Comparison of ENCODE assay signal across 14 cellular contexts in the genomic region with DNA sequence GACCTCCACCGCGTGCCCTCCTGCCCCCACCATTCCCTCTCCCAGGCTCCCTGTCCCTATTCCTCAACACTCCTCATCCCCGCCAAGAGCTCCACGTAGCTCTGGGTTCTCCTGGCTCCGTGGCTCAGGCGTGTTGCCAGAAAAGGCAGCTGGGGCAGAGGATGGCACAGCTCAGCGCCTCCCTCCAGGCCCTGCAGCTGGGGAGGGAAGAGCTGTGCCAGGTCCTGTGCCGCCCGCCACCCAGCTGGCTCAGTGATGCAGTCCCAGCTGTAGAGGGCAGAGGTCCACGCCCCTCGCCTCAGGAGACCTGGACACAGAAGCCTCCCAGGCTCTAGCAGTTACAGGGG. TPM values are rescaled to one million over a fixed set of nuclear protein-coding genes. Genes with fewer than 3 reads are reported as not detected.
DNase-seq lines count a peak whose midpoint lies in the region; ATAC-seq, FAIRE-seq and TF ChIP-seq lines count a peak whose summit lies in the region.
"Had no signal": no experiment of that assay in that cellular context is flagged by ENCODE, and none has a peak within 500 bp of the region (broad histone marks: within the 10 kb centered on the region; RNA-seq: fewer than 3 reads in every experiment).

No MANE protein-coding gene starts in this region.

- CTCF ChIA-PET in K562 (lab: Yijun Ruan, JAX; ENCODE audit: low intra/inter-chr PET ratio) (no interaction called here), HEK293T (lab: Yijun Ruan, JAX) (no interaction called here)

- intact Hi-C loops in K562 (cut with micrococcal nuclease), result no loop called here
- intact Hi-C loops in CD14-positive monocyte (cut with micrococcal nuclease), result no loop called here

- H3K27me3 Mint-ChIP-seq in CD14-positive monocyte (ENCODE audit: low read depth in 3 of 3), result peaks cover 0 to 4% (median 0%) of the 10 kb centered on the region in 3 donors

- H3K4me3 ChIP-seq in Loucy (ENCODE audit: low read length, poor library complexity, severe bottlenecking), result no peak overlapping the region
- H3K4me3 ChIP-seq in K562, result no peak overlapping the region
- H3K4me3 ChIP-seq: HAP-1, pancreas had no signal

- peaks cover 7% of the 10 kb centered on the region; the same call in 1 of the 2 replicates for H3K36me3 ChIP-seq in Loucy (ENCODE audit: insufficient read depth, low read length)
- peaks cover 28% of the 10 kb centered on the region; the same call in 2 of the 3 replicates for H3K36me3 ChIP-seq in K562 (ENCODE audit: control insufficient read depth, insufficient read depth, low read length)

- peak overlapping the region; percentile 89 for H3K27ac Mint-ChIP-seq in stimulated activated effector memory CD8-positive, alpha-beta T cell treated with anti-CD3 and anti-CD28 coated beads, Interleukin-12 subunit alpha, Interleukin-12 subunit beta, amount 100 ng/mL, for 72 hours
- H3K27ac Mint-ChIP-seq in CD14-positive monocyte, result peak overlapping the region in 1 of 7 donors; percentile 76
- H3K27ac Mint-ChIP-seq: activated T-helper 1 cell treated with anti-CD3 and anti-CD28 coated beads, Interleukin-12 subunit alpha, Interleukin-12 subunit beta, Interleukin-2, Interleukin-4 antibody, amounts not matched to agents 30 ng/mL and 10 ng/mL and 1 ng/mL, durations not matched to agents 14 hours and 24 hours and 36 hours had no signal

- in situ Hi-C loops in K562 (cut with MboI), result no loop called here

- no peak for TF ChIP-seq POLR2A in K562 (conservative IDR thresholded peaks at IDR 0.05)

- no peak for DNase-seq in K562 (ENCODE audit: extremely low read depth in 1 of 4, low spot score in 3 of 4)
- DNase-seq in inferior parietal cortex (ENCODE audit: extremely low spot score), result peak; percentile 92
- DNase-seq in stimulated activated effector memory CD8-positive, alpha-beta T cell treated with anti-CD3 and anti-CD28 coated beads, Interleukin-12 subunit alpha, Interleukin-12 subunit beta, amount 100 ng/mL, for 72 hours (ENCODE audit: low spot score in 2 of 2), result no peak
- DNase-seq in T1000 (lab: John Stamatoyannopoulos, UW), result no peak
- DNase-seq in HEK293T (ENCODE audit: extremely low spot score), result no peak
- no peak for DNase-seq in CD14-positive monocyte (ENCODE audit: low spot score)
- DNase-seq: NCI-H524, pancreas had no signal

- H3K4me2 ChIP-seq in Loucy (ENCODE audit: low read depth, low read length, poor library complexity, severe bottlenecking) (peak overlapping the region; percentile 5), K562 (ENCODE audit: insufficient read depth, low read length) (no peak overlapping the region)

- H4K20me1 ChIP-seq in Loucy (ENCODE audit: insufficient read depth, low read length, poor library complexity, severe bottlenecking) (peaks cover 4% of the 10 kb centered on the region), K562 (replicated peaks; ENCODE audit: control insufficient read depth, insufficient read depth, low read length) (no peaks in the 10 kb centered on the region)

- H3K4me3 Mint-ChIP-seq in stimulated activated effector memory CD8-positive, alpha-beta T cell treated with anti-CD3 and anti-CD28 coated beads, Interleukin-12 subunit alpha, Interleukin-12 subunit beta, amount 100 ng/mL, for 72 hours, result no peak overlapping the region
- H3K4me3 Mint-ChIP-seq in CD14-positive monocyte, result no peak overlapping the region
- H3K4me3 Mint-ChIP-seq: activated T-helper 1 cell treated with anti-CD3 and anti-CD28 coated beads, Interleukin-12 subunit alpha, Interleukin-12 subunit beta, Interleukin-2, Interleukin-4 antibody, amounts not matched to agents 30 ng/mL and 10 ng/mL and 1 ng/mL, durations not matched to agents 14 hours and 24 hours and 36 hours had no signal

- H3K9me3 ChIP-seq in Loucy (ENCODE audit: insufficient read depth, low read depth, low read length) (no peaks in the 10 kb centered on the region), K562 (replicated peaks; ENCODE audit: control insufficient read depth, insufficient read depth, low read depth, low read length) (no peaks in the 10 kb centered on the region)
- H3K9me3 ChIP-seq: HAP-1, pancreas had no signal

- H3K27me3 ChIP-seq in Loucy (ENCODE audit: insufficient read depth, low read length, poor library complexity, severe bottlenecking) (no peaks in the 10 kb centered on the region), K562 (ENCODE audit: control insufficient read depth in 2 of 2, insufficient read depth in 2 of 2, low read length in 2 of 2) (no peaks in the 10 kb centered on the region)
- H3K27me3 ChIP-seq: pancreas had no signal

- no peak for FAIRE-seq in K562 (lab: Jason Lieb, UNC)
- FAIRE-seq: colon, pancreas had no signal

- H2AFZ ChIP-seq in Loucy (ENCODE audit: low read length) (no peak overlapping the region), K562 (ENCODE audit: low read depth, low read length) (no peak overlapping the region)

- no TSS peak for BruUV-seq in K562 (replicated peaks; lab: Mats Ljungman, UMichigan)

- H3K36me3 Mint-ChIP-seq in stimulated activated effector memory CD8-positive, alpha-beta T cell treated with anti-CD3 and anti-CD28 coated beads, Interleukin-12 subunit alpha, Interleukin-12 subunit beta, amount 100 ng/mL, for 72 hours, result peaks cover 75% of the 10 kb centered on the region
- H3K36me3 Mint-ChIP-seq in CD14-positive monocyte, result peaks cover 43 to 66% of the 10 kb centered on the region in 2 donors

- H3K79me2 ChIP-seq in Loucy (ENCODE audit: insufficient read depth, low read length) (peaks cover 42% of the 10 kb centered on the region), K562 (ENCODE audit: control insufficient read depth, insufficient read depth, low read length) (peaks cover 28% of the 10 kb centered on the region)

- TF ChIP-seq CTCF in Loucy (conservative IDR thresholded peaks at IDR 0.05; ENCODE audit: low read length) (no peak), K562 (IDR thresholded peaks at IDR 0.05 in 2 of 3, conservative IDR thresholded peaks at IDR 0.05 in 1 of 3; ENCODE audit: insufficient read depth in 2 of 3, low read depth in 1 of 3, low read length in 3 of 3) (no peak), CD14-positive monocyte (IDR thresholded peaks at IDR 0.05) (no peak)

- H3F3A ChIP-seq in Loucy (ENCODE audit: low read depth), result no peaks in the 10 kb centered on the region

- TF ChIP-seq RAD21 in K562 (CRISPR knock-in tag; conservative IDR thresholded peaks at IDR 0.05 in 1 of 2, IDR thresholded peaks at IDR 0.05 in 1 of 2), result no peak

- H3K9ac ChIP-seq in Loucy (ENCODE audit: low read depth, low read length, poor library complexity, severe bottlenecking) (peak overlapping the region; percentile 22), K562 (ENCODE audit: insufficient read depth in 1 of 2, low read depth in 2 of 2, low read length in 2 of 2) (peak overlapping the region in 1 of 2 experiments; percentile 73; a peak in 2 of 4 replicates)

- no peaks in the 10 kb centered on the region for H3K9me1 ChIP-seq in K562 (ENCODE audit: control insufficient read depth, insufficient read depth, low read length)

- 92% methylated on average over 9 of the region's 11 CpGs for WGBS in K562 (ENCODE audit: insufficient coverage, low coverage, missing lambda C conversion rate)

- H3K9me3 Mint-ChIP-seq in stimulated activated effector memory CD8-positive, alpha-beta T cell treated with anti-CD3 and anti-CD28 coated beads, Interleukin-12 subunit alpha, Interleukin-12 subunit beta, amount 100 ng/mL, for 72 hours, result no peaks in the 10 kb centered on the region
- peaks cover 0 to 2% (median 0%) of the 10 kb centered on the region in 7 donors for H3K9me3 Mint-ChIP-seq in CD14-positive monocyte
- H3K9me3 Mint-ChIP-seq: activated T-helper 1 cell treated with anti-CD3 and anti-CD28 coated beads, Interleukin-12 subunit alpha, Interleukin-12 subunit beta, Interleukin-2, Interleukin-4 antibody, amounts not matched to agents 30 ng/mL and 10 ng/mL and 1 ng/mL, durations not matched to agents 14 hours and 24 hours and 36 hours had no signal

- no peak overlapping the region for H3K27ac ChIP-seq in K562 (ENCODE audit: extremely low read depth, low read depth, low read length)

- POLR2A ChIA-PET in K562 (lab: Yijun Ruan, JAX), result interaction anchor here (1.1 to 1.8 kb wide), 5 partner anchors 10 to 22 kb away, joined by 3 to 4 read pairs (median 3); no protein-coding TSS in a partner anchor
- POLR2A ChIA-PET in HEK293T (lab: Yijun Ruan, JAX), result no interaction called here

- peaks cover 36% of the 10 kb centered on the region for H3K4me1 Mint-ChIP-seq in stimulated activated effector memory CD8-positive, alpha-beta T cell treated with anti-CD3 and anti-CD28 coated beads, Interleukin-12 subunit alpha, Interleukin-12 subunit beta, amount 100 ng/mL, for 72 hours
- peaks cover 28% of the 10 kb centered on the region for H3K4me1 Mint-ChIP-seq in CD14-positive monocyte

- no peaks in the 10 kb centered on the region for H3K9me2 ChIP-seq in Loucy (replicated peaks; ENCODE audit: low read depth, low read length)

- TF ChIP-seq EP300 in K562 (IDR thresholded peaks at IDR 0.05; ENCODE audit: low read length), result no peak

- H3K4me1 ChIP-seq in Loucy (ENCODE audit: insufficient read depth, low read length, poor library complexity, severe bottlenecking), result peaks cover 31% of the 10 kb centered on the region
- H3K4me1 ChIP-seq in K562 (replicated peaks in 1 of 2; ENCODE audit: control insufficient read depth in 2 of 2, insufficient read depth in 2 of 2, low read length in 2 of 2), result peaks cover 24 to 33% of the 10 kb centered on the region in 2 experiments; a peak in 4 of 5 replicates
- H3K4me1 ChIP-seq: HAP-1 had no signal

- ATAC-seq in K562 (no peak), HG03469 (IDR thresholded peaks at IDR 0.05; ENCODE audit: unreplicated experiment) (no peak)
- no peak for ATAC-seq in stimulated activated effector memory CD8-positive, alpha-beta T cell treated with anti-CD3 and anti-CD28 coated beads, Interleukin-12 subunit alpha, Interleukin-12 subunit beta, amount 100 ng/mL, for 72 hours
- ATAC-seq: pancreas had no signal

RNA-seq across cellular contexts. Expression of gene ARHGAP1, which starts 4.2 kb away (rescaled TPM):
- total RNA-seq in K562 (2011; cell fraction: chromatin; rRNA removed; ENCODE audit: low replicate concordance), result 36.7 and 76.2 TPM in 2 replicates
- 31.7 and 34.5 TPM in 2 replicates for total RNA-seq in K562 (2011; cell fraction: nucleolus; rRNA removed)
- total RNA-seq in K562 (2011; cell fraction: nucleoplasm; rRNA removed), result 30.6 and 40.3 TPM in 2 replicates
- 7.4 and 11.1 TPM in 2 replicates for total RNA-seq in K562 (2014; rRNA removed)
- total RNA-seq in K562 (2014; rRNA removed; fragmentation: Illumina TruSeq; extraction: Trizol), result 5.9 and 6.9 TPM in 2 replicates
- total RNA-seq in K562 (2015; rRNA removed; fragmentation: Illumina TruSeq; extraction: Trizol), result 10.7 and 11.3 TPM in 2 replicates
- total RNA-seq in K562 (2021), result 30.3 and 30.4 TPM in 2 replicates
- polyA plus RNA-seq in K562 (2011; rRNA removed), result 8.2 and 13.2 TPM in 2 replicates
- polyA plus RNA-seq in K562 (2011; cell fraction: cytosol; rRNA removed), result 10.8 and 17.1 TPM in 2 replicates
- polyA plus RNA-seq in K562 (2011; cell fraction: nucleus; rRNA removed), result 11.1 and 18.2 TPM in 2 replicates
- 16.3 and 23.1 TPM in 2 replicates for polyA plus RNA-seq in K562 (2012)
- polyA plus RNA-seq in K562 (2014; fragmentation: Illumina TruSeq; extraction: Trizol), result 25.0 and 26.7 TPM in 2 replicates
- polyA plus RNA-seq in K562 (2014; fragmentation: Nextera tagmentation; extraction: Ambion mirVana), result 1 to 10 TPM; 3.6 to 5.7 TPM
- polyA plus RNA-seq in K562 (2014; rRNA removed), result 14.1 and 14.2 TPM in 2 replicates
- polyA minus RNA-seq in K562 (2011; rRNA and poly(A)+ RNA removed), result 23.5 and 26.8 TPM in 2 replicates
- 27.3 and 29.4 TPM in 2 replicates for polyA minus RNA-seq in K562 (2011; cell fraction: cytosol; rRNA and poly(A)+ RNA removed)
- 11.3 and 15.9 TPM in 2 replicates for polyA minus RNA-seq in K562 (2011; cell fraction: nucleus; rRNA and poly(A)+ RNA removed)
- polyA plus RNA-seq in CD14-positive monocyte, result 10 to 100 TPM; 31.6 to 59.3 TPM

RNA-seq across cellular contexts. Expression of gene ZNF408, which starts 4.6 kb away (rescaled TPM):
- 16.0 and 39.3 TPM in 2 replicates for total RNA-seq in K562 (2011; cell fraction: chromatin; rRNA removed; ENCODE audit: low replicate concordance)
- total RNA-seq in K562 (2011; cell fraction: nucleolus; rRNA removed), result 22.9 and 32.4 TPM in 2 replicates
- total RNA-seq in K562 (2011; cell fraction: nucleoplasm; rRNA removed), result 20.5 and 21.6 TPM in 2 replicates
- total RNA-seq in K562 (2014; rRNA removed), result 11.8 and 12.2 TPM in 2 replicates
- total RNA-seq in K562 (2014; rRNA removed; fragmentation: Illumina TruSeq; extraction: Trizol), result 7.3 and 7.4 TPM in 2 replicates
- 12.8 and 14.1 TPM in 2 replicates for total RNA-seq in K562 (2015; rRNA removed; fragmentation: Illumina TruSeq; extraction: Trizol)
- total RNA-seq in K562 (2021), result 17.4 and 18.4 TPM in 2 replicates
- 4.5 and 7.6 TPM in 2 replicates for polyA plus RNA-seq in K562 (2011; rRNA removed)
- 5.7 and 12.0 TPM in 2 replicates for polyA plus RNA-seq in K562 (2011; cell fraction: cytosol; rRNA removed)
- polyA plus RNA-seq in K562 (2011; cell fraction: nucleus; rRNA removed), result 13.3 and 21.7 TPM in 2 replicates
- polyA plus RNA-seq in K562 (2012), result 8.5 and 12.1 TPM in 2 replicates
- 7.4 and 10.8 TPM in 2 replicates for polyA plus RNA-seq in K562 (2014; fragmentation: Illumina TruSeq; extraction: Trizol)
- polyA plus RNA-seq in K562 (2014; fragmentation: Nextera tagmentation; extraction: Ambion mirVana), result under 1 TPM; 0.15 to 0.38 TPM
- 7.0 and 10.0 TPM in 2 replicates for polyA plus RNA-seq in K562 (2014; rRNA removed)
- 4.6 and 4.8 TPM in 2 replicates for polyA minus RNA-seq in K562 (2011; rRNA and poly(A)+ RNA removed)
- 5.2 and 8.7 TPM in 2 replicates for polyA minus RNA-seq in K562 (2011; cell fraction: cytosol; rRNA and poly(A)+ RNA removed)
- polyA minus RNA-seq in K562 (2011; cell fraction: nucleus; rRNA and poly(A)+ RNA removed), result 14.1 and 19.8 TPM in 2 replicates
- 1 to 10 TPM; 4.1 to 4.2 TPM for polyA plus RNA-seq in CD14-positive monocyte

RNA-seq across cellular contexts. Expression of gene F2, which starts 22.8 kb away (rescaled TPM):
- not detected in 2 replicates for total RNA-seq in K562 (2011; cell fraction: chromatin; rRNA removed; ENCODE audit: low replicate concordance)
- not detected in 2 replicates for total RNA-seq in K562 (2011; cell fraction: nucleolus; rRNA removed)
- not detected in 2 replicates for total RNA-seq in K562 (2011; cell fraction: nucleoplasm; rRNA removed)
- total RNA-seq in K562 (2014; rRNA removed) (not detected in 2 replicates), K562 (2014; rRNA removed; fragmentation: Illumina TruSeq; extraction: Trizol) (not detected in 2 replicates), K562 (2015; rRNA removed; fragmentation: Illumina TruSeq; extraction: Trizol) (not detected in 2 replicates), K562 (2021) (0.16 and 0.22 TPM in 2 replicates)
- polyA plus RNA-seq in K562 (2011; rRNA removed) (not detected in 2 replicates), K562 (2014; fragmentation: Illumina TruSeq; extraction: Trizol) (not detected in 2 replicates), K562 (2014; fragmentation: Nextera tagmentation; extraction: Ambion mirVana) (not detected), K562 (2014; rRNA removed) (not detected in 2 replicates), CD14-positive monocyte (not detected)
- polyA plus RNA-seq in K562 (2011; cell fraction: cytosol; rRNA removed), result not detected in 2 replicates
- not detected in 2 replicates for polyA plus RNA-seq in K562 (2011; cell fraction: nucleus; rRNA removed)
- polyA plus RNA-seq in K562 (2012), result not detected in 2 replicates
- polyA minus RNA-seq in K562 (2011; rRNA and poly(A)+ RNA removed), result not detected in 2 replicates
- polyA minus RNA-seq in K562 (2011; cell fraction: cytosol; rRNA and poly(A)+ RNA removed), result 2.4 TPM in 1 of 2 replicates, not detected in the other
- polyA minus RNA-seq in K562 (2011; cell fraction: nucleus; rRNA and poly(A)+ RNA removed), result not detected in 2 replicates
- total RNA-seq: activated T-helper 1 cell treated with anti-CD3 and anti-CD28 coated beads, Interleukin-12 subunit alpha, Interleukin-12 subunit beta, Interleukin-2, Interleukin-4 antibody, amounts not matched to agents 30 ng/mL and 10 ng/mL and 1 ng/mL, durations not matched to agents 14 hours and 24 hours and 36 hours; urinary bladder had no signal
